In genomic region chr3:138946554-138947302, GRCh38 we compare ENCODE assay signal across 8 cellular contexts. TPM values are rescaled to one million over a fixed set of nuclear protein-coding genes. Genes with fewer than 3 reads are reported as not detected.
DNase-seq lines count a peak whose midpoint lies in the region; ATAC-seq, FAIRE-seq and TF ChIP-seq lines count a peak whose summit lies in the region.

Gene FOXL2, minus strand, starts transcription at chr3:138947137. Its CDS starts 415 bp downstream, at chr3:138946722.
Gene FOXL2NB, plus strand, starts transcription at chr3:138947217. Its CDS starts 148 bp downstream, at chr3:138947365.

- DNase-seq in DMS 273 (lab: John Stamatoyannopoulos, UW; ENCODE audit: unreplicated experiment), result peak; percentile 90
- DNase-seq in NCI-H1105 treated with DMSO at 0.1 percent for 48 hours (lab: John Stamatoyannopoulos, UW), result peak; percentile 47
- no peak for DNase-seq in breast epithelium (ENCODE audit: low spot score in 2 of 2)
- peak in 1 of 2 donors; percentile 86 for DNase-seq in lower leg skin (ENCODE audit: low spot score in 2 of 2)
- DNase-seq in transverse colon, result no peak
- no peak for DNase-seq in GM19239 (ENCODE audit: insufficient read length, low spot score)
- no peak for DNase-seq in head of caudate nucleus

- no peak for TF ChIP-seq CTCF in breast epithelium (IDR thresholded peaks at IDR 0.05)
- no peak for TF ChIP-seq CTCF in lower leg skin (IDR thresholded peaks at IDR 0.05)
- no peak for TF ChIP-seq CTCF in transverse colon (IDR thresholded peaks at IDR 0.05)

- H3K27ac ChIP-seq in breast epithelium (no peak within 1 kb of the TSS), transverse colon (no peak within 1 kb of the TSS)

- H3K4me3 ChIP-seq in breast epithelium, result peak within 1 kb of the TSS; percentile 38 to 63 (median 44)
- peak within 1 kb of the TSS; percentile 17 for H3K4me3 ChIP-seq in lower leg skin (ENCODE audit: low read depth, poor library complexity, severe bottlenecking)
- H3K4me3 ChIP-seq in transverse colon, result peak within 1 kb of the TSS in 3 of 4 donors; percentile 9 to 52 (median 27)

- intact Hi-C loops in breast epithelium (cut with DNase I; ENCODE audit: low total_unique reads) (loop anchor here (10.0 kb wide), 1 partner anchor 378 kb away; no protein-coding TSS in a partner anchor), lower leg skin (cut with DNase I; ENCODE audit: low total_unique reads) (no loop called here), transverse colon (cut with DNase I; ENCODE audit: low total_unique reads) (loop anchor here (10.0 kb wide), 1 partner anchor 378 kb away; no protein-coding TSS in a partner anchor), head of caudate nucleus (cut with DNase I) (no loop called here)

- no peak for ATAC-seq in HG02588 (IDR thresholded peaks at IDR 0.05; ENCODE audit: unreplicated experiment)

- in situ Hi-C loops in transverse colon (cut with MboI; ENCODE audit: low pct_ligation_motif_present in 1 of 4, low pct_unique_long_range_greater_than_20kb in 1 of 4, low sequenced_read_pairs in 3 of 4), result loop anchor here in 2 of 4 donors (25.0 kb wide), 2 partner anchors 391 to 534 kb away; partner anchors contain the start of gene MRPS22 (in 2 of the 2)

- FAIRE-seq in GM19239 (lab: Jason Lieb, UNC), result no peak

- H3K36me3 ChIP-seq in breast epithelium (no peaks in the 10 kb centered on the region), transverse colon (no peaks in the 10 kb centered on the region)

- TF ChIP-seq EP300 in transverse colon (IDR thresholded peaks at IDR 0.05; ENCODE audit: low read depth), result no peak

- 1 to 2% methylated on average over 27 to 52 of the region's 74 CpGs for WGBS in lower leg skin, 2 donors
- whole genome bisulfite sequencing in transverse colon (ENCODE audit: low coverage in 1 of 2), 2 donors, result 2% methylated on average over 36 of the region's 74 CpGs; no CpG with 5 or more reads in 1 of the 2 donors

- TF ChIP-seq POLR2A in breast epithelium (IDR thresholded peaks at IDR 0.05) (no peak), lower leg skin (IDR thresholded peaks at IDR 0.05) (no peak), transverse colon (IDR thresholded peaks at IDR 0.05) (no peak)

- H3K4me1 ChIP-seq in breast epithelium (peaks cover 4 to 15% of the 10 kb centered on the region in 2 donors), transverse colon (peaks cover 24 to 48% (median 39%) of the 10 kb centered on the region in 4 donors)

- H3K9me3 ChIP-seq in breast epithelium (no peaks in the 10 kb centered on the region), transverse colon (no peaks in the 10 kb centered on the region)

- H3K27me3 ChIP-seq in breast epithelium (peaks cover 2 to 92% of the 10 kb centered on the region in 2 donors), transverse colon (peaks cover 100% of the 10 kb centered on the region)

RNA-seq across cellular contexts. Expression of gene FOXL2, which starts in this region (rescaled TPM):
- under 1 TPM in 1 of 3 donors, not detected in 2; 0.33 TPM for total RNA-seq in breast epithelium
- not detected for total RNA-seq in lower leg skin
- not detected for total RNA-seq in transverse colon

RNA-seq across cellular contexts. Expression of gene FOXL2NB, which starts in this region (rescaled TPM):
- total RNA-seq in breast epithelium (under 1 TPM in 1 of 3 donors, not detected in 2; 0.33 TPM), lower leg skin (not detected), transverse colon (not detected)

Comparison
In these comparisons a context has a peak if more than half of its experiments do, and no peak if none do; other contexts are left out.
1. DNase-seq: peak in DMS 273 (single experiment) and NCI-H1105 treated with DMSO at 0.1 percent for 48 hours (single experiment); none in breast epithelium (0 of 2), transverse colon (single experiment), GM19239 (single experiment) and head of caudate nucleus (0 of 42).
2. intact Hi-C loops: an anchor here in breast epithelium (10.0 kb wide) and transverse colon (10.0 kb wide); none called in lower leg skin and head of caudate nucleus.
3. Peak in every context shown above with its lines, with median percentiles within 50 percentile points of each other: H3K4me3 ChIP-seq.